ENCODE assay signal across 9 cellular contexts in genomic region chrX:133838761-133839676, GRCh38.
DNase-seq lines count a peak whose midpoint lies in the region; ATAC-seq and TF ChIP-seq lines count a peak whose summit lies in the region.
"Had no signal": no experiment of that assay in that cellular context is flagged by ENCODE, and none has a peak within 500 bp of the region (broad histone marks: within the 10 kb centered on the region; RNA-seq: fewer than 3 reads in every experiment).

No MANE protein-coding gene starts in this region.

- no peaks in the 10 kb centered on the region for H3K36me3 Mint-ChIP-seq in activated CD8-positive, alpha-beta memory T cell treated with anti-CD3 and anti-CD28 coated beads, Interleukin-2, amount 10 ng/mL, durations not matched to agents 7 days and 5 days
- H3K36me3 Mint-ChIP-seq in activated CD8-positive, alpha-beta T cell treated with anti-CD3 and anti-CD28 coated beads for 36 hours (ENCODE audit: low read depth) = no peaks in the 10 kb centered on the region

- no peak overlapping the region for H3K4me3 Mint-ChIP-seq in activated CD8-positive, alpha-beta memory T cell treated with anti-CD3 and anti-CD28 coated beads, Interleukin-2, amount 10 ng/mL, durations not matched to agents 7 days and 5 days
- H3K4me3 Mint-ChIP-seq in activated CD8-positive, alpha-beta T cell treated with anti-CD3 and anti-CD28 coated beads for 36 hours = no peak overlapping the region
- H3K4me3 Mint-ChIP-seq: central memory CD8-positive, alpha-beta T cell had no signal

- H3K4me1 Mint-ChIP-seq in activated CD8-positive, alpha-beta memory T cell treated with anti-CD3 and anti-CD28 coated beads, Interleukin-2, amount 10 ng/mL, durations not matched to agents 7 days and 5 days = no peaks in the 10 kb centered on the region
- H3K4me1 Mint-ChIP-seq in activated CD8-positive, alpha-beta T cell treated with anti-CD3 and anti-CD28 coated beads for 36 hours (ENCODE audit: low read depth) = no peaks in the 10 kb centered on the region
- H3K4me1 Mint-ChIP-seq: central memory CD8-positive, alpha-beta T cell had no signal

- CTCF ChIA-PET in activated CD8-positive, alpha-beta memory T cell treated with anti-CD3 and anti-CD28 coated beads, Interleukin-2, amount 10 ng/mL, durations not matched to agents 7 days and 5 days (lab: Charles Lee) = interaction anchor here (0.7 kb wide), 1 partner anchor 82 kb away, joined by 3 read pairs; no protein-coding TSS in a partner anchor
- CTCF ChIA-PET in activated CD8-positive, alpha-beta T cell treated with anti-CD3 and anti-CD28 coated beads for 36 hours (lab: Charles Lee) = interaction anchor here (0.9 to 1.9 kb wide), 7 partner anchors 9 to 187 kb away, joined by 3 to 8 read pairs (median 3); no protein-coding TSS in a partner anchor

- H3K27ac Mint-ChIP-seq in activated CD8-positive, alpha-beta memory T cell treated with anti-CD3 and anti-CD28 coated beads, Interleukin-2, amount 10 ng/mL, durations not matched to agents 7 days and 5 days = no peak overlapping the region
- H3K27ac Mint-ChIP-seq in activated CD8-positive, alpha-beta T cell treated with anti-CD3 and anti-CD28 coated beads for 36 hours = no peak overlapping the region

- TF ChIP-seq CTCF in activated CD8-positive, alpha-beta T cell treated with anti-CD3 and anti-CD28 coated beads for 36 hours (IDR thresholded peaks at IDR 0.05) = no peak

- intact Hi-C loops in activated CD8-positive, alpha-beta T cell treated with anti-CD3 and anti-CD28 coated beads for 36 hours (cut with micrococcal nuclease) = no loop called here
- intact Hi-C loops in head of caudate nucleus (cut with DNase I) = no loop called here

- no peaks in the 10 kb centered on the region for H3K27me3 Mint-ChIP-seq in activated CD8-positive, alpha-beta memory T cell treated with anti-CD3 and anti-CD28 coated beads, Interleukin-2, amount 10 ng/mL, durations not matched to agents 7 days and 5 days
- no peaks in the 10 kb centered on the region for H3K27me3 Mint-ChIP-seq in activated CD8-positive, alpha-beta T cell treated with anti-CD3 and anti-CD28 coated beads for 36 hours
- H3K27me3 Mint-ChIP-seq: central memory CD8-positive, alpha-beta T cell had no signal

- POLR2A ChIA-PET in activated CD8-positive, alpha-beta T cell treated with anti-CD3 and anti-CD28 coated beads for 36 hours (lab: Charles Lee) = no interaction called here

- ATAC-seq in activated CD8-positive, alpha-beta memory T cell treated with anti-CD3 and anti-CD28 coated beads, Interleukin-2, amount 10 ng/mL, durations not matched to agents 7 days and 5 days = no peak
- ATAC-seq in activated CD8-positive, alpha-beta T cell treated with anti-CD3 and anti-CD28 coated beads for 36 hours = no peak
- ATAC-seq in activated CD4-positive, CD25-positive, alpha-beta regulatory T cell treated with anti-CD3 and anti-CD28 coated beads, Interleukin-2, amount 50 U/mL, for 24 hours = no peak
- no peak for ATAC-seq in HG02763 (IDR thresholded peaks at IDR 0.05; ENCODE audit: unreplicated experiment)

- H3K9me3 Mint-ChIP-seq in activated CD8-positive, alpha-beta memory T cell treated with anti-CD3 and anti-CD28 coated beads, Interleukin-2, amount 10 ng/mL, durations not matched to agents 7 days and 5 days (ENCODE audit: low read depth) = no peaks in the 10 kb centered on the region
- H3K9me3 Mint-ChIP-seq in activated CD8-positive, alpha-beta T cell treated with anti-CD3 and anti-CD28 coated beads for 36 hours = no peaks in the 10 kb centered on the region
- H3K9me3 Mint-ChIP-seq: central memory CD8-positive, alpha-beta T cell had no signal

- peak; percentile 38 for DNase-seq in activated CD8-positive, alpha-beta memory T cell treated with anti-CD3 and anti-CD28 coated beads, Interleukin-2, amount 10 ng/mL, durations not matched to agents 7 days and 5 days
- no peak for DNase-seq in activated CD8-positive, alpha-beta memory T cell treated with anti-CD3 and anti-CD28 coated beads for 24 hours
- DNase-seq in LHCN-M2 (ENCODE audit: low read depth) (peak; percentile 17), head of caudate nucleus (peak in 25 of 42 donors; percentile 9 to 76 (median 30))
- DNase-seq in activated CD8-positive, alpha-beta T cell treated with anti-CD3 and anti-CD28 coated beads for 36 hours = peak; percentile 37
- DNase-seq in stimulated activated CD4-positive, alpha-beta T cell treated with anti-CD3 and anti-CD28 coated beads, Interleukin-2, amount 100 ng/mL, for 4 hours (ENCODE audit: low read depth) = peak; percentile 3
